In genomic region chr3:44021646-44022594, GRCh38 we compare ENCODE assay signal across 1 cellular context.
TF ChIP-seq lines count a peak whose summit lies in the region.

No MANE protein-coding gene starts in this region.

TF ChIP-seq in IMR-90, 13 proteins besides CTCF, POLR2A, EP300 and RAD21:
- TF ChIP-seq NFE2L2 (IDR thresholded peaks at IDR 0.05; ENCODE audit: low read depth, low read length), result no peak
